In genomic region chr10:49163741-49164140, GRCh38 we compare ENCODE assay signal across 20 cellular contexts. TPM values are rescaled to one million over a fixed set of nuclear protein-coding genes. Genes with fewer than 3 reads are reported as not detected.
DNase-seq lines count a peak whose midpoint lies in the region; ATAC-seq lines count a peak whose summit lies in the region.
"Had no signal": no experiment of that assay in that cellular context is flagged by ENCODE, and none has a peak within 500 bp of the region (broad histone marks: within the 10 kb centered on the region; RNA-seq: fewer than 3 reads in every experiment).

No MANE protein-coding gene starts in this region.

- peaks cover 37% of the 10 kb centered on the region for H3K4me1 Mint-ChIP-seq in activated CD4-positive, alpha-beta memory T cell treated with anti-CD3 and anti-CD28 coated beads, Interleukin-2, amount 10 ng/mL, durations not matched to agents 7 days and 5 days
- H3K4me1 Mint-ChIP-seq in activated CD4-positive, alpha-beta memory T cell treated with anti-CD3 and anti-CD28 coated beads for 36 hours (ENCODE audit: low read depth), result peaks cover 41% of the 10 kb centered on the region
- peaks cover 45% of the 10 kb centered on the region for H3K4me1 Mint-ChIP-seq in stimulated activated memory B cell treated with anti-CD40 and anti-IgM and Interleukin-4, amounts not matched to agents 10 μg/mL and 1 μg/mL and 100 μg/mL, for 72 hours

- no peak overlapping the region for H3K4me3 Mint-ChIP-seq in activated CD4-positive, alpha-beta memory T cell treated with anti-CD3 and anti-CD28 coated beads, Interleukin-2, amount 10 ng/mL, durations not matched to agents 7 days and 5 days
- H3K4me3 Mint-ChIP-seq in activated CD4-positive, alpha-beta memory T cell treated with anti-CD3 and anti-CD28 coated beads for 36 hours, result no peak overlapping the region
- H3K4me3 Mint-ChIP-seq in stimulated activated memory B cell treated with anti-CD40 and anti-IgM and Interleukin-4, amounts not matched to agents 10 μg/mL and 1 μg/mL and 100 μg/mL, for 72 hours, result no peak overlapping the region
- H3K4me3 Mint-ChIP-seq: CD4-positive, alpha-beta T cell; neural crest cell had no signal

- intact Hi-C loops in activated CD4-positive, alpha-beta memory T cell treated with anti-CD3 and anti-CD28 coated beads for 36 hours (cut with micrococcal nuclease), result loop anchor here (2.0 to 5.0 kb wide), 4 partner anchors 86 to 505 kb away; no protein-coding TSS in a partner anchor

- peaks cover 74% of the 10 kb centered on the region for H3K36me3 Mint-ChIP-seq in activated CD4-positive, alpha-beta memory T cell treated with anti-CD3 and anti-CD28 coated beads, Interleukin-2, amount 10 ng/mL, durations not matched to agents 7 days and 5 days (ENCODE audit: low read depth)
- peaks cover 33% of the 10 kb centered on the region for H3K36me3 Mint-ChIP-seq in activated CD4-positive, alpha-beta memory T cell treated with anti-CD3 and anti-CD28 coated beads for 36 hours
- peaks cover 89% of the 10 kb centered on the region for H3K36me3 Mint-ChIP-seq in stimulated activated memory B cell treated with anti-CD40 and anti-IgM and Interleukin-4, amounts not matched to agents 10 μg/mL and 1 μg/mL and 100 μg/mL, for 72 hours

- CTCF ChIA-PET in activated CD4-positive, alpha-beta memory T cell treated with anti-CD3 and anti-CD28 coated beads, Interleukin-2, amount 10 ng/mL, durations not matched to agents 7 days and 5 days (lab: Charles Lee), result interaction anchor here (0.9 to 1.5 kb wide), 12 partner anchors 8 to 506 kb away, joined by 3 to 23 read pairs (median 4); no protein-coding TSS in a partner anchor
- CTCF ChIA-PET in activated CD4-positive, alpha-beta memory T cell treated with anti-CD3 and anti-CD28 coated beads for 36 hours (lab: Charles Lee), result interaction anchor here (0.9 to 1.3 kb wide), 7 partner anchors 12 to 506 kb away, joined by 3 to 4 read pairs (median 3); no protein-coding TSS in a partner anchor

- peak overlapping the region; percentile 44 for H3K27ac Mint-ChIP-seq in activated CD4-positive, alpha-beta memory T cell treated with anti-CD3 and anti-CD28 coated beads, Interleukin-2, amount 10 ng/mL, durations not matched to agents 7 days and 5 days
- H3K27ac Mint-ChIP-seq in activated CD4-positive, alpha-beta memory T cell treated with anti-CD3 and anti-CD28 coated beads for 36 hours, result no peak overlapping the region
- H3K27ac Mint-ChIP-seq in stimulated activated memory B cell treated with anti-CD40 and anti-IgM and Interleukin-4, amounts not matched to agents 10 μg/mL and 1 μg/mL and 100 μg/mL, for 72 hours, result peak overlapping the region; percentile 3
- H3K27ac Mint-ChIP-seq: CD4-positive, alpha-beta T cell had no signal

- no peaks in the 10 kb centered on the region for H3K27me3 Mint-ChIP-seq in activated CD4-positive, alpha-beta memory T cell treated with anti-CD3 and anti-CD28 coated beads, Interleukin-2, amount 10 ng/mL, durations not matched to agents 7 days and 5 days
- H3K27me3 Mint-ChIP-seq in activated CD4-positive, alpha-beta memory T cell treated with anti-CD3 and anti-CD28 coated beads for 36 hours, result peaks cover 6% of the 10 kb centered on the region
- H3K27me3 Mint-ChIP-seq in stimulated activated memory B cell treated with anti-CD40 and anti-IgM and Interleukin-4, amounts not matched to agents 10 μg/mL and 1 μg/mL and 100 μg/mL, for 72 hours, result no peaks in the 10 kb centered on the region
- H3K27me3 Mint-ChIP-seq: CD4-positive, alpha-beta T cell had no signal

- POLR2A ChIA-PET in activated CD4-positive, alpha-beta memory T cell treated with anti-CD3 and anti-CD28 coated beads, Interleukin-2, amount 10 ng/mL, durations not matched to agents 7 days and 5 days (lab: Charles Lee), result interaction anchor here (1.1 to 2.2 kb wide), 3 partner anchors 25 to 85 kb away, joined by 3 to 8 read pairs (median 4); partner anchors contain the start of gene TMEM273
- POLR2A ChIA-PET in activated CD4-positive, alpha-beta memory T cell treated with anti-CD3 and anti-CD28 coated beads for 36 hours (lab: Charles Lee), result no interaction called here

- DNase-seq in activated CD4-positive, alpha-beta memory T cell treated with anti-CD3 and anti-CD28 coated beads, Interleukin-2, amount 10 ng/mL, durations not matched to agents 7 days and 5 days, result no peak
- no peak for DNase-seq in activated CD4-positive, alpha-beta memory T cell treated with anti-CD3 and anti-CD28 coated beads for 36 hours
- DNase-seq in RPMI7951 (ENCODE audit: low read depth), result peak; percentile 83
- DNase-seq in fibroblast of peridontal ligament (ENCODE audit: extremely low read depth), result peak; percentile 73
- no peak for DNase-seq in SHP77 (lab: John Stamatoyannopoulos, UW)
- DNase-seq: activated naive CD4-positive, alpha-beta T cell treated with anti-CD3 and anti-CD28 coated beads, Interleukin-2, amount 50 U/mL, for 16 hours; CD4-positive, alpha-beta T cell; DND-41; effector CD4-positive, alpha-beta T cell; esophagus squamous epithelium; left cardiac atrium; NCI-H69; stimulated activated naive CD8-positive, alpha-beta T cell treated with anti-CD3 and anti-CD28 coated beads, Interleukin-15, Interleukin-2, amounts not matched to agents 100 U/mL and 50 U/mL, for 24 hours; upper lobe of right lung had no signal

- no peak for ATAC-seq in stimulated activated memory B cell treated with anti-CD40 and anti-IgM and Interleukin-4, amounts not matched to agents 10 μg/mL and 1 μg/mL and 100 μg/mL, for 72 hours
- ATAC-seq in HG03442 (IDR thresholded peaks at IDR 0.05; ENCODE audit: unreplicated experiment) (no peak), HG03159 (IDR thresholded peaks at IDR 0.05; ENCODE audit: unreplicated experiment) (no peak)

- H3K9me3 Mint-ChIP-seq in activated CD4-positive, alpha-beta memory T cell treated with anti-CD3 and anti-CD28 coated beads, Interleukin-2, amount 10 ng/mL, durations not matched to agents 7 days and 5 days, result no peaks in the 10 kb centered on the region
- no peaks in the 10 kb centered on the region for H3K9me3 Mint-ChIP-seq in activated CD4-positive, alpha-beta memory T cell treated with anti-CD3 and anti-CD28 coated beads for 36 hours
- H3K9me3 Mint-ChIP-seq in stimulated activated memory B cell treated with anti-CD40 and anti-IgM and Interleukin-4, amounts not matched to agents 10 μg/mL and 1 μg/mL and 100 μg/mL, for 72 hours, result no peaks in the 10 kb centered on the region
- H3K9me3 Mint-ChIP-seq: CD4-positive, alpha-beta T cell; neural crest cell had no signal

RNA-seq across cellular contexts. Expression of gene TMEM273, which starts 24.4 kb away (rescaled TPM):
- total RNA-seq in activated CD4-positive, alpha-beta memory T cell treated with anti-CD3 and anti-CD28 coated beads, Interleukin-2, amount 10 ng/mL, durations not matched to agents 7 days and 5 days, result 100 to 1,000 TPM in 1 of 2 experiments, 10 to 100 TPM in 1; 98.2 to 100 TPM
- total RNA-seq in activated CD4-positive, alpha-beta memory T cell treated with anti-CD3 and anti-CD28 coated beads for 36 hours, result 100 to 1,000 TPM; 106 to 108 TPM
- not detected in 2 replicates for total RNA-seq in RPMI7951 (2014; rRNA removed; shearing (Covaris generic))
- total RNA-seq: SK-MEL-5 had no signal

RNA-seq across cellular contexts. Expression of gene FAM170B, which starts 29.9 kb away (rescaled TPM):
- total RNA-seq in activated CD4-positive, alpha-beta memory T cell treated with anti-CD3 and anti-CD28 coated beads, Interleukin-2, amount 10 ng/mL, durations not matched to agents 7 days and 5 days, result under 1 TPM; 0.15 to 0.33 TPM
- total RNA-seq in activated CD4-positive, alpha-beta memory T cell treated with anti-CD3 and anti-CD28 coated beads for 36 hours, result not detected
- not detected in 2 replicates for total RNA-seq in RPMI7951 (2014; rRNA removed; shearing (Covaris generic))
- total RNA-seq: breast epithelium; CD4-positive, alpha-beta T cell; esophagus squamous epithelium; left cardiac atrium; neural crest cell; SK-MEL-5; upper lobe of right lung had no signal

RNA-seq across cellular contexts. Expression of gene VSTM4, which starts 48.4 kb away (rescaled TPM):
- under 1 TPM; 0.10 TPM for total RNA-seq in activated CD4-positive, alpha-beta memory T cell treated with anti-CD3 and anti-CD28 coated beads, Interleukin-2, amount 10 ng/mL, durations not matched to agents 7 days and 5 days
- total RNA-seq in activated CD4-positive, alpha-beta memory T cell treated with anti-CD3 and anti-CD28 coated beads for 36 hours, result under 1 TPM; 0.10 to 0.24 TPM
- under 0.01 and 0.12 TPM in 2 replicates for total RNA-seq in RPMI7951 (2014; rRNA removed; shearing (Covaris generic))
- total RNA-seq: SK-MEL-5 had no signal

Comparison
In these comparisons a context has a peak if more than half of its experiments do, and no peak if none do; other contexts are left out.
1. DNase-seq: peak in RPMI7951 (single experiment) and fibroblast of peridontal ligament (single experiment); none in activated CD4-positive, alpha-beta memory T cell treated with anti-CD3 and anti-CD28 coated beads, Interleukin-2, amount 10 ng/mL, durations not matched to agents 7 days and 5 days (single experiment), activated CD4-positive, alpha-beta memory T cell treated with anti-CD3 and anti-CD28 coated beads for 36 hours (single experiment) and SHP77 (0 of 2).
2. RNA of gene TMEM273, which starts 24.4 kb away (total RNA-seq): 106 to 108 TPM in activated CD4-positive, alpha-beta memory T cell treated with anti-CD3 and anti-CD28 coated beads for 36 hours and 98.2 to 100 TPM in activated CD4-positive, alpha-beta memory T cell treated with anti-CD3 and anti-CD28 coated beads, Interleukin-2, amount 10 ng/mL, durations not matched to agents 7 days and 5 days; not detected in RPMI7951; every median in the first group is over 10 times any median in the second.